In the genomic region with DNA sequence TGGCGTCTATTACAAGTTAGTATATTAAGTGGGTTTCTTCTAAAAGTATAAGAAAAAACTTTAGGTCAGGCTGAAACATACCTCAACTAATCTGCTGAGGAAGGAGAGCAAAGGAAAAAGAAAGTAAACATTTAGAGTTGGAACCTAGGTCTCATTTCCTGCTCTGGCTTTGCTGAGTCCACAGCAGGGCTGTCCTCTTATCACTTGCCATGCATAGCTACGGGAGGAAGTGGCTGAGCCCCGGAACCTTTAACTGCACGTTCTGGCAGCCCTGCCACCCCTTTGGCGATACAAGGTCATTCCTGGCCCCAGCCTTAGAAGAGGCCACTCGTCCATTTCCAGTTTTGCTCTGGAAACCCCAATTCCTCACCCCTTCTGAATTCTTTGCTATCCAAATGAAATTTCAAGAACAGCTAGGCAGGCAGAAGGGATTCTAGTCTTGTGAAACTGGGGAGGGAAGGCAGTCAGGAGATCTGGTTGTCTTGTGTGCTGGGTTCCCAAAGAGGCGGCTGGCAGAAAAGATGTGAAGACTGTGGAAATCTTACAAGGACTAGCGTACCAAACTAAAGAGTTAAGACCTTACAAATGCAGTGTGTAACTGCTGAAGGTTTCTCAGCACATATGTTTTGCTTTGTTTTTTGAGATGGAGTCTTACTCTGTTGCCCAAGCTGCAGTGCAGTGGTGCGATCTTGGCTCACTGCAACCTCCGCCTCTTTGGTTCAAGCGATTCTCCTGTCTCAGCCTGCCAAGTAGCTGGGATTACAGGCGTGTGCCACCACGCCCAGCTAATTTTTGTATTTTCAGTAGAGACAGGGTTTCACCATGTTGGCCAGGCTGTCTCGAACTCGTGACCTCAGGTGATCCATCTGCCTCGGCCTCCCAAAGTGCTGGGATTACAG, we compare ENCODE assay signal across 8 cellular contexts. TPM values are rescaled to one million over a fixed set of nuclear protein-coding genes. Genes with fewer than 3 reads are reported as not detected.
A peak's percentile ranks its signal among the peaks of the same experiment; 100 is the strongest.
DNase-seq lines count a peak whose midpoint lies in the region; ATAC-seq and TF ChIP-seq lines count a peak whose summit lies in the region.

No MANE protein-coding gene starts in this region.

- WGBS in body of pancreas, 2 donors, result 62 to 65% methylated on average over 16 of the region's 16 CpGs
- WGBS in mesodermal cell (ENCODE audit: insufficient coverage in 2 of 2), 2 experiments, result 73 to 74% methylated on average over 15 of the region's 16 CpGs
- WGBS in aorta, 2 donors, result 68 to 71% methylated on average over 16 of the region's 16 CpGs

- no peaks in the 10 kb centered on the region for H3K9me3 ChIP-seq in body of pancreas
- no peaks in the 10 kb centered on the region for H3K9me3 ChIP-seq in mesodermal cell (ENCODE audit: control insufficient read depth, low read length)
- H3K9me3 ChIP-seq in aorta (ENCODE audit: control insufficient read depth, low read length), result no peaks in the 10 kb centered on the region

- peaks cover 0 to 16% of the 10 kb centered on the region in 2 donors for H3K36me3 ChIP-seq in body of pancreas (replicated peaks in 1 of 2; ENCODE audit: insufficient read depth in 1 of 2, low read depth in 2 of 2)
- peaks cover 60% of the 10 kb centered on the region for H3K36me3 ChIP-seq in mesodermal cell (ENCODE audit: control insufficient read depth, insufficient read depth, low read length)
- peaks cover 7 to 10% of the 10 kb centered on the region in 2 donors for H3K36me3 ChIP-seq in aorta (ENCODE audit: control insufficient read depth in 1 of 2, insufficient read depth in 2 of 2, low read length in 1 of 2)

- H3K4me3 ChIP-seq in body of pancreas (no peak overlapping the region), mesodermal cell (ENCODE audit: extremely low read depth, insufficient read depth, low read length, poor library complexity, severe bottlenecking) (no peak overlapping the region), aorta (ENCODE audit: low read length in 2 of 2) (no peak overlapping the region)

- H3K27me3 ChIP-seq in body of pancreas (no peaks in the 10 kb centered on the region), aorta (ENCODE audit: control insufficient read depth in 1 of 2, insufficient read depth in 2 of 2, low read length in 1 of 2) (no peaks in the 10 kb centered on the region)

- H3K4me1 ChIP-seq in body of pancreas (peaks cover 16% of the 10 kb centered on the region), mesodermal cell (ENCODE audit: control insufficient read depth, insufficient read depth, low read length, poor library complexity, severe bottlenecking) (peaks cover 39% of the 10 kb centered on the region), aorta (ENCODE audit: control insufficient read depth in 1 of 2, insufficient read depth in 2 of 2, low read length in 2 of 2) (no peaks in the 10 kb centered on the region)

- peak; percentile 89 for DNase-seq in OCI-M1 (lab: John Stamatoyannopoulos, UW)
- DNase-seq in body of pancreas, result peak; percentile 38 to 71 (median 58)
- DNase-seq in aorta, result no peak
- DNase-seq in occipital lobe (lab: John Stamatoyannopoulos, UW), result no peak

- intact Hi-C loops in body of pancreas (cut with DNase I) (no loop called here), aorta (cut with DNase I) (loop anchor here (5.0 kb wide), 2 partner anchors 176 to 191 kb away; partner anchors contain the start of gene AMZ2 (in 1 of the 2))

- TF ChIP-seq POLR2A in body of pancreas (IDR thresholded peaks at IDR 0.05), result no peak

- peak; percentile 61 for ATAC-seq in GM18868 (IDR thresholded peaks at IDR 0.05; ENCODE audit: unreplicated experiment)
- peak; percentile 63 for ATAC-seq in HG02798 (IDR thresholded peaks at IDR 0.05; ENCODE audit: poor library complexity, unreplicated experiment)
- ATAC-seq in body of pancreas, result peak; percentile 69
- ATAC-seq in aorta (ENCODE audit: low FRiP score), result no peak
- ATAC-seq in HG03045 (IDR thresholded peaks at IDR 0.05; ENCODE audit: unreplicated experiment), result no peak

- H3K27ac ChIP-seq in body of pancreas, result peak overlapping the region in 3 of 4 donors; percentile 50 to 77 (median 65)
- peak overlapping the region; percentile 87 for H3K27ac ChIP-seq in mesodermal cell (ENCODE audit: low read depth, low read length, severe bottlenecking)
- H3K27ac ChIP-seq in aorta (ENCODE audit: low read depth in 1 of 2, low read length in 2 of 2), result no peak overlapping the region

- TF ChIP-seq CTCF in body of pancreas (IDR thresholded peaks at IDR 0.05), result no peak

RNA-seq across cellular contexts. Expression of gene WIPI1, which starts 19.1 kb away (rescaled TPM):
- total RNA-seq in body of pancreas, result 10 to 100 TPM; 20.5 to 22.4 TPM
- 108 TPM for polyA plus RNA-seq in mesodermal cell (2013, experiment 1 of 2)
- 96.9 TPM for polyA plus RNA-seq in mesodermal cell (2013, experiment 2 of 2)
- total RNA-seq in aorta, result 10 to 100 TPM; 46.0 to 53.1 TPM
- 10 to 100 TPM; 18.5 to 30.4 TPM for polyA plus RNA-seq in aorta
- 10.5 TPM for total RNA-seq in occipital lobe

Comparison
In these comparisons a context has a peak if more than half of its experiments do, and no peak if none do; other contexts are left out.
1. ATAC-seq: peak in GM18868 (single experiment), HG02798 (single experiment) and body of pancreas (single experiment); none in aorta (single experiment) and HG03045 (single experiment).
2. DNase-seq: peak in OCI-M1 (single experiment) and body of pancreas (4 of 4); none in aorta (0 of 2) and occipital lobe (single experiment).
3. H3K27ac ChIP-seq: peak in body of pancreas (3 of 4) and mesodermal cell (single experiment); none in aorta (0 of 2).